Comparison of ENCODE assay signal across 10 cellular contexts in genomic region chr3:17605032-17605431, GRCh38.
DNase-seq lines count a peak whose midpoint lies in the region; ATAC-seq and TF ChIP-seq lines count a peak whose summit lies in the region.
"Had no signal": no experiment of that assay in that cellular context is flagged by ENCODE, and none has a peak within 500 bp of the region (broad histone marks: within the 10 kb centered on the region; RNA-seq: fewer than 3 reads in every experiment).

No MANE protein-coding gene starts in this region.

- no peak for ATAC-seq in GM19452 (IDR thresholded peaks at IDR 0.05; ENCODE audit: unreplicated experiment)

- in situ Hi-C loops in astrocyte of the cerebellum (cut with HindIII; ENCODE audit: low sequenced_read_pairs): no loop called here

- intact Hi-C loops in cardiac septum (cut with DNase I): no loop called here

- H3K4me3 ChIP-seq in astrocyte of the cerebellum (ENCODE audit: low read depth, low read length): no peak overlapping the region
- H3K4me3 ChIP-seq: skin epidermis had no signal

- DNase-seq in COLO829 (ENCODE audit: low spot score) (peak; percentile 72), HPDE6-E6E7 (ENCODE audit: extremely low spot score) (peak; percentile 51), astrocyte of the cerebellum (ENCODE audit: low read depth) (peak; percentile 53), kidney glomerular epithelial cell (lab: John Stamatoyannopoulos, UW) (peak; percentile 63), NOMO-1 treated with dmso at 0.1 percent for 144 hours (lab: John Stamatoyannopoulos, UW; ENCODE audit: unreplicated experiment) (no peak), epidermal melanocyte (ENCODE audit: insufficient read length, low spot score) (no peak), cardiac septum (ENCODE audit: low spot score) (no peak)
- DNase-seq: NK-92 treated with Interleukin-12 subunit alpha and Interleukin-12 subunit beta, amount 100 ng/mL, for 24 hours had no signal

- no peak for TF ChIP-seq CTCF in astrocyte of the cerebellum (IDR thresholded peaks at IDR 0.05; ENCODE audit: low read depth, low read length, missing control alignments)

Comparison
In these comparisons a context has a peak if more than half of its experiments do, and no peak if none do; other contexts are left out.
1. DNase-seq: peak in COLO829 (single experiment), HPDE6-E6E7 (single experiment), astrocyte of the cerebellum (single experiment) and kidney glomerular epithelial cell (single experiment); none in NOMO-1 treated with dmso at 0.1 percent for 144 hours (single experiment), epidermal melanocyte (single experiment) and cardiac septum (single experiment).